1 cellular context compared by ENCODE assay signal in genomic region chr1:211260161-211261107, GRCh38.
TF ChIP-seq lines count a peak whose summit lies in the region.

No MANE protein-coding gene starts in this region.

TF ChIP-seq in GM12878, 131 proteins besides CTCF, POLR2A, EP300 and RAD21 (continued from another document):
- TF ChIP-seq CUX1 (IDR thresholded peaks at IDR 0.05; ENCODE audit: insufficient replicate concordance, low read depth, low read length), result no peak
- no peak for TF ChIP-seq SMC3 (IDR thresholded peaks at IDR 0.05; ENCODE audit: borderline replicate concordance, low read length)
- 0 out of 2 replicates have a peak, but pooled peaks have one; percentile 70 for TF ChIP-seq NKRF (conservative IDR thresholded peaks at IDR 0.05)
- TF ChIP-seq ZNF207 (IDR thresholded peaks at IDR 0.05; ENCODE audit: borderline replicate concordance), result no peak
- TF ChIP-seq RUNX3 (IDR thresholded peaks at IDR 0.05; ENCODE audit: low read length), result no peak
- TF ChIP-seq KAT2A (conservative IDR thresholded peaks at IDR 0.05; ENCODE audit: control insufficient read depth, low read depth, low read length), result no peak
- no peak for TF ChIP-seq TBL1XR1 (IDR thresholded peaks at IDR 0.05; ENCODE audit: low read depth, low read length)
- 0 out of 2 replicates have a peak, but pooled peaks have one; percentile 19 for TF ChIP-seq TARDBP (IDR thresholded peaks at IDR 0.05; ENCODE audit: borderline replicate concordance)
- no peak for TF ChIP-seq CHD4 (IDR thresholded peaks at IDR 0.05)
- no peak for TF ChIP-seq MTA2 (IDR thresholded peaks at IDR 0.05; ENCODE audit: low read depth)
- 0 out of 2 replicates have a peak, but pooled peaks have one; percentile 44 for TF ChIP-seq ASH2L (IDR thresholded peaks at IDR 0.05; ENCODE audit: borderline replicate concordance, low read depth)
- TF ChIP-seq MEF2A (IDR thresholded peaks at IDR 0.05; ENCODE audit: insufficient read depth, low read depth, low read length), result no peak
- no peak for TF ChIP-seq REST (IDR thresholded peaks at IDR 0.05; ENCODE audit: low read depth, low read length)
- TF ChIP-seq STAT1 (conservative IDR thresholded peaks at IDR 0.05), result no peak
- TF ChIP-seq SUPT20H (IDR thresholded peaks at IDR 0.05; ENCODE audit: borderline replicate concordance, control insufficient read depth, low read depth, low read length), result no peak
- peak; percentile 14; the same call in 1 of the 2 replicates for TF ChIP-seq RELB (IDR thresholded peaks at IDR 0.05; ENCODE audit: low read depth)
- TF ChIP-seq SP1 (IDR thresholded peaks at IDR 0.05; ENCODE audit: low read depth, low read length), result no peak
- no peak for TF ChIP-seq POLR2AphosphoS2 (IDR thresholded peaks at IDR 0.05; ENCODE audit: low read depth, low read length)
- TF ChIP-seq NR2C2 (IDR thresholded peaks at IDR 0.05; ENCODE audit: borderline replicate concordance, control insufficient read depth, insufficient read length, low read depth), result no peak
- TF ChIP-seq BCLAF1 (IDR thresholded peaks at IDR 0.05), result no peak
- peak; percentile 97 for TF ChIP-seq PAX5 (IDR thresholded peaks at IDR 0.05; ENCODE audit: borderline replicate concordance, low read depth, low read length)
- 0 out of 2 replicates have a peak, but pooled peaks have one; percentile 54 for TF ChIP-seq LARP7 (IDR thresholded peaks at IDR 0.05)
- TF ChIP-seq BRCA1 (IDR thresholded peaks at IDR 0.05; ENCODE audit: low read depth, low read length), result no peak
- no peak for TF ChIP-seq ZZZ3 (IDR thresholded peaks at IDR 0.05; ENCODE audit: control insufficient read depth, insufficient read length, low read depth)
- no peak for TF ChIP-seq PBX3 (IDR thresholded peaks at IDR 0.05; ENCODE audit: insufficient replicate concordance, low read depth, low read length)
- TF ChIP-seq RAD51 (IDR thresholded peaks at IDR 0.05), result peak; percentile 70
- no peak for TF ChIP-seq YBX1 (IDR thresholded peaks at IDR 0.05)
- TF ChIP-seq ETV6 (conservative IDR thresholded peaks at IDR 0.05 in 1 of 2, IDR thresholded peaks at IDR 0.05 in 1 of 2; ENCODE audit: borderline replicate concordance in 1 of 2, low read depth in 1 of 2), result no peak
- no peak for TF ChIP-seq IRF3 (IDR thresholded peaks at IDR 0.05)
- TF ChIP-seq ZNF217 (IDR thresholded peaks at IDR 0.05), result no peak
- TF ChIP-seq HSF1 (IDR thresholded peaks at IDR 0.05; ENCODE audit: low read depth, low read length), result no peak
- TF ChIP-seq HDAC6 (IDR thresholded peaks at IDR 0.05; ENCODE audit: unreplicated experiment), result no peak
- 0 out of 2 replicates have a peak, but pooled peaks have one; percentile 18 for TF ChIP-seq CREM (IDR thresholded peaks at IDR 0.05; ENCODE audit: low read depth)
- TF ChIP-seq IKZF2 (IDR thresholded peaks at IDR 0.05), result 0 out of 4 replicates have a peak, but pooled peaks of 1 of the 2 experiments have one; percentile 10
- peak; percentile 61 for TF ChIP-seq NR2F1 (conservative IDR thresholded peaks at IDR 0.05)
- no peak for TF ChIP-seq FOXK2 (IDR thresholded peaks at IDR 0.05)
- no peak for TF ChIP-seq RBBP5 (conservative IDR thresholded peaks at IDR 0.05)
